Comparison of ENCODE assay signal across 12 cellular contexts in the genomic region with DNA sequence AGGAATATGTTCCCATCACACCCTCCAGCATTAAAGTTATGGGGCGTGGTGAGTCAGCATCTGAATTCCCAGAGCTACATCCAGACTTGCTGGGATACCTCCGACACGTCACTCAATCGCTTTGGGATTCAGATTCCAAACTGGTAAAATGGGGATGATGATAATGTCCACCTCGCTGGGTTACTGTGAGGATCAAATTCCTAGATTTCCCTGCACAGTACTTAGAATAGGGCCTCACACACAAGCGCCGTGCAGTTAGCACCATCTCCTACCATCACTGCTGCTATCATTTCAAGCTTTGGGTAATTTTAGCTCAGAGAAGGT.
"Had no signal": no experiment of that assay in that cellular context is flagged by ENCODE, and none has a peak within 500 bp of the region (broad histone marks: within the 10 kb centered on the region; RNA-seq: fewer than 3 reads in every experiment).

No MANE protein-coding gene starts in this region.

- H3K27ac ChIP-seq: adrenal gland, esophagus muscularis mucosa, gastroesophageal sphincter, neutrophil, pancreas, stomach had no signal

- H3K27me3 ChIP-seq: adrenal gland, esophagus muscularis mucosa, gastroesophageal sphincter, neutrophil, pancreas, stomach had no signal

- H3K36me3 ChIP-seq: adrenal gland, pancreas had no signal

- ATAC-seq: gastroesophageal sphincter had no signal

- H3K4me2 ChIP-seq: smooth muscle cell had no signal

- H3K4me1 Mint-ChIP-seq: activated CD4-positive, alpha-beta T cell treated with anti-CD3 and anti-CD28 coated beads, Interleukin-2, amount 10 ng/mL, durations not matched to agents 24 days and 14 days had no signal

- H3K27ac Mint-ChIP-seq: activated CD4-positive, alpha-beta T cell treated with anti-CD3 and anti-CD28 coated beads, Interleukin-2, amount 10 ng/mL, durations not matched to agents 24 days and 14 days; activated naive CD4-positive, alpha-beta T cell treated with anti-CD3 and anti-CD28 coated beads, Interleukin-2, amount 50 U/mL, for 72 hours; activated T-helper 1 cell treated with anti-CD3 and anti-CD28 coated beads, Interleukin-12 subunit alpha, Interleukin-12 subunit beta, Interleukin-2, Interleukin-4 antibody, amounts not matched to agents 30 ng/mL and 10 ng/mL and 1 ng/mL, durations not matched to agents 14 hours and 24 hours and 36 hours had no signal

- H3K9me3 Mint-ChIP-seq: activated CD4-positive, alpha-beta T cell treated with anti-CD3 and anti-CD28 coated beads, Interleukin-2, amount 10 ng/mL, durations not matched to agents 24 days and 14 days; activated naive CD4-positive, alpha-beta T cell treated with anti-CD3 and anti-CD28 coated beads, Interleukin-2, amount 50 U/mL, for 72 hours; activated T-helper 1 cell treated with anti-CD3 and anti-CD28 coated beads, Interleukin-12 subunit alpha, Interleukin-12 subunit beta, Interleukin-2, Interleukin-4 antibody, amounts not matched to agents 30 ng/mL and 10 ng/mL and 1 ng/mL, durations not matched to agents 14 hours and 24 hours and 36 hours; naive B cell had no signal

- H3K4me1 ChIP-seq: adrenal gland, pancreas had no signal

- H3K4me3 Mint-ChIP-seq: activated CD4-positive, alpha-beta T cell treated with anti-CD3 and anti-CD28 coated beads, Interleukin-2, amount 10 ng/mL, durations not matched to agents 24 days and 14 days; activated T-helper 1 cell treated with anti-CD3 and anti-CD28 coated beads, Interleukin-12 subunit alpha, Interleukin-12 subunit beta, Interleukin-2, Interleukin-4 antibody, amounts not matched to agents 30 ng/mL and 10 ng/mL and 1 ng/mL, durations not matched to agents 14 hours and 24 hours and 36 hours; naive B cell had no signal

- H3K36me3 Mint-ChIP-seq: activated naive CD4-positive, alpha-beta T cell treated with anti-CD3 and anti-CD28 coated beads, Interleukin-2, amount 50 U/mL, for 72 hours; naive B cell had no signal

- H3K27me3 Mint-ChIP-seq: activated CD4-positive, alpha-beta T cell treated with anti-CD3 and anti-CD28 coated beads, Interleukin-2, amount 10 ng/mL, durations not matched to agents 24 days and 14 days had no signal

- H3K9me3 ChIP-seq: adrenal gland, esophagus muscularis mucosa, gastroesophageal sphincter, mucosa of descending colon, neutrophil, pancreas, stomach had no signal

- H3K4me3 ChIP-seq: adrenal gland, esophagus muscularis mucosa, gastroesophageal sphincter, mucosa of descending colon, pancreas, smooth muscle cell, stomach had no signal
